In the genomic region with DNA sequence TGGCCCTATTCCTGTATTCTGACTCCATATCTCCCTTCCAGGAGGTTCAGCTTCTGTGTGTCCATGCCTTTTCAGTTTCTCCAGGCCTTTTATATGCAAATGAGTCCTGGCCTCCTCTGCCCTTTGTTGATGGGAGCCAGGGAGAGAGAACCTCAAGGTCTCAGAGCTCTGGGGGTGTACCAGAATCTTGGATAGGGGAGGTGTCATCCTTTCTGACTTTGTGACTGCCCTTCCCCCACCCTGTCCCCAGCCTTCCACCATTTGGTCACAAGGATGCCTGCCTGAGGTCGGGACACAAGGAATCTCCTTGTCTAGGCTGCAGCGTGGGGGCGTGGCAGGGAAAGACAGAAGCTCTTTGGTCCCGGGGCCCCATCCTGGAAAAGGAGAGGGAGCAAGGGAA, we compare ENCODE assay signal across 16 cellular contexts. TPM values are rescaled to one million over a fixed set of nuclear protein-coding genes. Genes with fewer than 3 reads are reported as not detected.
A peak's percentile ranks its signal among the peaks of the same experiment; 100 is the strongest.
DNase-seq lines count a peak whose midpoint lies in the region; ATAC-seq and TF ChIP-seq lines count a peak whose summit lies in the region.
"Had no signal": no experiment of that assay in that cellular context is flagged by ENCODE, and none has a peak within 500 bp of the region (broad histone marks: within the 10 kb centered on the region; RNA-seq: fewer than 3 reads in every experiment).

No MANE protein-coding gene starts in this region.

- peak overlapping the region in 5 of 59 donors; percentile 6 to 20 (median 9) for H3K4me3 ChIP-seq in dorsolateral prefrontal cortex

- H3K4me1 Mint-ChIP-seq in activated CD4-positive, alpha-beta memory T cell treated with anti-CD3 and anti-CD28 coated beads for 36 hours (ENCODE audit: low read depth): no peaks in the 10 kb centered on the region

- H3K27me3 Mint-ChIP-seq in activated CD4-positive, alpha-beta memory T cell treated with anti-CD3 and anti-CD28 coated beads for 36 hours: no peaks in the 10 kb centered on the region
- H3K27me3 Mint-ChIP-seq: type B pancreatic cell had no signal

- H3K27ac Mint-ChIP-seq in activated CD4-positive, alpha-beta memory T cell treated with anti-CD3 and anti-CD28 coated beads for 36 hours: no peak overlapping the region
- H3K27ac Mint-ChIP-seq: HFFc6, type B pancreatic cell had no signal

- no peak overlapping the region for H3K4me3 Mint-ChIP-seq in activated CD4-positive, alpha-beta memory T cell treated with anti-CD3 and anti-CD28 coated beads for 36 hours
- H3K4me3 Mint-ChIP-seq: CD14-positive monocyte, HFFc6, type B pancreatic cell had no signal

- no peaks in the 10 kb centered on the region for H3K9me3 Mint-ChIP-seq in activated CD4-positive, alpha-beta memory T cell treated with anti-CD3 and anti-CD28 coated beads for 36 hours
- H3K9me3 Mint-ChIP-seq: HFFc6, type B pancreatic cell had no signal

- DNase-seq in RPMI7951 (ENCODE audit: low read depth) (peak; percentile 38), dorsolateral prefrontal cortex (peak in 9 of 10 donors; percentile 82 to 92 (median 87)), medulla oblongata (ENCODE audit: extremely low spot score) (peak; percentile 95), superior temporal gyrus (ENCODE audit: extremely low spot score) (peak; percentile 90), glomerular visceral epithelial cell (ENCODE audit: extremely low spot score) (no peak), middle frontal gyrus (ENCODE audit: extremely low spot score, low spot score) (no peak)
- DNase-seq in activated CD4-positive, alpha-beta memory T cell treated with anti-CD3 and anti-CD28 coated beads for 36 hours: no peak
- DNase-seq: activated effector memory CD4-positive, alpha-beta T cell treated with anti-CD3 and anti-CD28 coated beads, Interleukin-2, amount 50 U/mL, for 16 hours; DMS79 treated with DMSO at 0.1 percent for 48 hours; HFFc6; stimulated activated CD4-positive, alpha-beta T cell treated with anti-CD3 and anti-CD28 coated beads, Interleukin-2, amount 100 ng/mL, for 24 hours had no signal

- POLR2A ChIA-PET in activated CD4-positive, alpha-beta memory T cell treated with anti-CD3 and anti-CD28 coated beads for 36 hours (lab: Charles Lee): no interaction called here

- H3K27me3 ChIP-seq in dorsolateral prefrontal cortex: no peaks in the 10 kb centered on the region

- intact Hi-C loops in dorsolateral prefrontal cortex (cut with DNase I): loop anchor here in 1 of 2 donors (2.0 to 5.0 kb wide), 4 partner anchors 23 to 185 kb away; a partner anchor contains a TSS
- intact Hi-C loops in activated CD4-positive, alpha-beta memory T cell treated with anti-CD3 and anti-CD28 coated beads for 36 hours (cut with micrococcal nuclease): loop anchor here (2.0 kb wide), 1 partner anchor 37 kb away; no protein-coding TSS in a partner anchor

- peak in 21 of 56 donors; percentile 4 to 49 (median 20) for TF ChIP-seq CTCF in dorsolateral prefrontal cortex (IDR thresholded peaks at IDR 0.05 in 54 of 56, conservative IDR thresholded peaks at IDR 0.05 in 2 of 56; ENCODE audit: low read depth in 1 of 56, partially characterized antibody in 56 of 56)

- H3K27ac ChIP-seq in dorsolateral prefrontal cortex: peak overlapping the region; percentile 76 to 100 (median 94)

- no peaks in the 10 kb centered on the region for H3K36me3 Mint-ChIP-seq in activated CD4-positive, alpha-beta memory T cell treated with anti-CD3 and anti-CD28 coated beads for 36 hours
- H3K36me3 Mint-ChIP-seq: CD14-positive monocyte, type B pancreatic cell had no signal

- ATAC-seq in HG03159 (IDR thresholded peaks at IDR 0.05; ENCODE audit: unreplicated experiment): no peak

- CTCF ChIA-PET in activated CD4-positive, alpha-beta memory T cell treated with anti-CD3 and anti-CD28 coated beads for 36 hours (lab: Charles Lee): interaction anchor here (0.8 to 2.9 kb wide), 5 partner anchors 17 to 181 kb away, joined by 3 to 20 read pairs (median 3); a partner anchor contains a TSS

RNA-seq across cellular contexts. Expression of a gene that starts 18.6 kb away (rescaled TPM):
- 4.4 and 4.5 TPM in 2 replicates for total RNA-seq in RPMI7951 (2014; rRNA removed; shearing (Covaris generic))
- 10 to 100 TPM; 15.7 to 34.1 (median 24.1) TPM for total RNA-seq in dorsolateral prefrontal cortex
- under 1 TPM; 0.21 to 0.27 TPM for total RNA-seq in activated CD4-positive, alpha-beta memory T cell treated with anti-CD3 and anti-CD28 coated beads for 36 hours

RNA-seq across cellular contexts. Expression of a gene that starts 23.5 kb away (rescaled TPM):
- total RNA-seq in RPMI7951 (2014; rRNA removed; shearing (Covaris generic)): 52.9 and 57.0 TPM in 2 replicates
- 100 to 1,000 TPM in 32 of 120 experiments, 10 to 100 TPM in 88; 58.7 to 145 (median 92.1) TPM for total RNA-seq in dorsolateral prefrontal cortex
- 10 to 100 TPM; 43.6 to 44.1 TPM for total RNA-seq in activated CD4-positive, alpha-beta memory T cell treated with anti-CD3 and anti-CD28 coated beads for 36 hours

RNA-seq across cellular contexts. Expression of a gene that starts 25.8 kb away (rescaled TPM):
- total RNA-seq in RPMI7951 (2014; rRNA removed; shearing (Covaris generic)): 12.7 and 13.1 TPM in 2 replicates
- 10 to 100 TPM in 1 of 120 experiments, 1 to 10 TPM in 118, under 1 TPM in 1; 0.89 to 10.5 (median 4.8) TPM for total RNA-seq in dorsolateral prefrontal cortex
- 10 to 100 TPM; 64.9 to 65.0 TPM for total RNA-seq in activated CD4-positive, alpha-beta memory T cell treated with anti-CD3 and anti-CD28 coated beads for 36 hours

RNA-seq across cellular contexts. Expression of a gene that starts 45.5 kb away (rescaled TPM):
- total RNA-seq in RPMI7951 (2014; rRNA removed; shearing (Covaris generic)): not detected in 2 replicates
- not detected for total RNA-seq in dorsolateral prefrontal cortex
- total RNA-seq in activated CD4-positive, alpha-beta memory T cell treated with anti-CD3 and anti-CD28 coated beads for 36 hours: not detected
- total RNA-seq: activated CD8-positive, alpha-beta memory T cell treated with anti-CD3 and anti-CD28 coated beads for 36 hours; HFFc6; MCF 10A had no signal

RNA-seq across cellular contexts. Expression of a gene that starts 46.9 kb away (rescaled TPM):
- 0.48 TPM in 1 of 2 replicates, not detected in the other for total RNA-seq in RPMI7951 (2014; rRNA removed; shearing (Covaris generic))
- 1 to 10 TPM in 113 of 120 experiments, under 1 TPM in 7; 0.32 to 5.8 (median 2.6) TPM for total RNA-seq in dorsolateral prefrontal cortex
- total RNA-seq in activated CD4-positive, alpha-beta memory T cell treated with anti-CD3 and anti-CD28 coated beads for 36 hours: under 1 TPM; 0.53 to 0.83 TPM
- total RNA-seq: activated CD8-positive, alpha-beta memory T cell treated with anti-CD3 and anti-CD28 coated beads for 36 hours had no signal

Comparison
In these comparisons a context has a peak if more than half of its experiments do, and no peak if none do; other contexts are left out.
1. DNase-seq: peak in RPMI7951 (single experiment), dorsolateral prefrontal cortex (9 of 10), medulla oblongata (single experiment) and superior temporal gyrus (single experiment); none in activated CD4-positive, alpha-beta memory T cell treated with anti-CD3 and anti-CD28 coated beads for 36 hours (single experiment), glomerular visceral epithelial cell (single experiment) and middle frontal gyrus (single experiment).